ENCODE assay signal across 8 cellular contexts in genomic region chr15:73926191-73927002, GRCh38. TPM values are rescaled to one million over a fixed set of nuclear protein-coding genes. Genes with fewer than 3 reads are reported as not detected.
DNase-seq lines count a peak whose midpoint lies in the region; ATAC-seq and TF ChIP-seq lines count a peak whose summit lies in the region.

Gene LOXL1, plus strand, starts transcription at chr15:73926462. Its CDS starts 322 bp downstream, at chr15:73926784.

- 1% methylated on average over 48 of the region's 48 CpGs for WGBS in ectodermal cell, 2 experiments
- 33% methylated on average over 2 of the region's 48 CpGs for WGBS in right lobe of liver (ENCODE audit: insufficient coverage, low coverage, low lambda C conversion rate, missing lambda C conversion rate)

- peak within 1 kb of the TSS; percentile 57 to 82 (median 72) for H3K27ac ChIP-seq in Peyer's patch
- peak within 1 kb of the TSS; percentile 38 for H3K27ac ChIP-seq in ectodermal cell (ENCODE audit: insufficient read depth, low read depth, low read length, poor library complexity, severe bottlenecking)
- no peak within 1 kb of the TSS for H3K27ac ChIP-seq in right lobe of liver

- H3K4me3 ChIP-seq in Peyer's patch (peak within 1 kb of the TSS; percentile 44 to 78 (median 69)), ectodermal cell (ENCODE audit: insufficient read depth, low read depth, low read length) (peak within 1 kb of the TSS; percentile 62), right lobe of liver (peak within 1 kb of the TSS; percentile 28 to 38 (median 34))

- H3K4me3 Mint-ChIP-seq in activated T-cell treated with anti-CD3 and anti-CD28 coated beads, Interleukin-2, amount 50 U/mL, for 4 hours: peak within 1 kb of the TSS; percentile 68

- no peaks in the 10 kb centered on the region for H3K36me3 Mint-ChIP-seq in activated T-cell treated with anti-CD3 and anti-CD28 coated beads, Interleukin-2, amount 50 U/mL, for 4 hours (ENCODE audit: insufficient read depth)

- H3K4me1 Mint-ChIP-seq in activated T-cell treated with anti-CD3 and anti-CD28 coated beads, Interleukin-2, amount 50 U/mL, for 4 hours (ENCODE audit: low read depth): peaks cover 38% of the 10 kb centered on the region

- H3K9me3 ChIP-seq in Peyer's patch (peaks cover 0 to 3% (median 0%) of the 10 kb centered on the region in 4 donors), ectodermal cell (ENCODE audit: control insufficient read depth, low read length) (no peaks in the 10 kb centered on the region), right lobe of liver (no peaks in the 10 kb centered on the region)

- ATAC-seq in activated T-cell treated with anti-CD3 and anti-CD28 coated beads, Interleukin-2, amount 50 U/mL, for 4 hours: no peak
- peak; percentile 17 to 31 (median 26) for ATAC-seq in right lobe of liver

- DNase-seq in activated T-cell treated with anti-CD3 and anti-CD28 coated beads, Interleukin-2, amount 50 U/mL, for 4 hours: no peak
- DNase-seq in activated T-cell treated with anti-CD3 and anti-CD28 coated beads for 4 hours (no peak), Peyer's patch (peak in 2 of 3 donors; percentile 67 to 69), right lobe of liver (peak in 2 of 3 donors; percentile 33 to 58), stromal cell of bone marrow (ENCODE audit: low read depth) (peak; percentile 83), SIG-M5 (lab: John Stamatoyannopoulos, UW) (no peak), erythroblast (lab: John Stamatoyannopoulos, UW) (no peak)

- no peaks in the 10 kb centered on the region for H3K36me3 ChIP-seq in Peyer's patch
- H3K36me3 ChIP-seq in ectodermal cell (ENCODE audit: control insufficient read depth, insufficient read depth, low read length): no peaks in the 10 kb centered on the region
- H3K36me3 ChIP-seq in right lobe of liver: no peaks in the 10 kb centered on the region

- intact Hi-C loops in right lobe of liver (cut with DNase I): no loop called here

- peaks cover 0 to 74% (median 10%) of the 10 kb centered on the region in 4 donors for H3K4me1 ChIP-seq in Peyer's patch
- peaks cover 66% of the 10 kb centered on the region for H3K4me1 ChIP-seq in ectodermal cell (ENCODE audit: control insufficient read depth, insufficient read depth, low read length)
- no peaks in the 10 kb centered on the region for H3K4me1 ChIP-seq in right lobe of liver

- TF ChIP-seq CTCF in Peyer's patch (IDR thresholded peaks at IDR 0.05) (no peak), right lobe of liver (IDR thresholded peaks at IDR 0.05) (no peak)

- H3K27me3 ChIP-seq in Peyer's patch (no peaks in the 10 kb centered on the region), ectodermal cell (ENCODE audit: control insufficient read depth, insufficient read depth, low read length, poor library complexity, severe bottlenecking) (peaks cover 17% of the 10 kb centered on the region), right lobe of liver (peaks cover 0 to 7% of the 10 kb centered on the region in 2 donors)

- H3K27me3 Mint-ChIP-seq in activated T-cell treated with anti-CD3 and anti-CD28 coated beads, Interleukin-2, amount 50 U/mL, for 4 hours (ENCODE audit: low read depth): peaks cover 2% of the 10 kb centered on the region

- TF ChIP-seq POLR2A in Peyer's patch (IDR thresholded peaks at IDR 0.05): no peak
- TF ChIP-seq POLR2A in right lobe of liver (IDR thresholded peaks at IDR 0.05): peak; percentile 41
- TF ChIP-seq POLR2A in erythroblast (IDR thresholded peaks at IDR 0.05; ENCODE audit: low read length): no peak

- H3K9me3 Mint-ChIP-seq in activated T-cell treated with anti-CD3 and anti-CD28 coated beads, Interleukin-2, amount 50 U/mL, for 4 hours: no peaks in the 10 kb centered on the region

RNA-seq across cellular contexts. Expression of gene LOXL1, which starts in this region (rescaled TPM):
- total RNA-seq in activated T-cell treated with anti-CD3 and anti-CD28 coated beads, Interleukin-2, amount 50 U/mL, for 4 hours: 1 to 10 TPM in 1 of 3 donors, under 1 TPM in 2; 0.65 to 1.2 (median 0.81) TPM
- total RNA-seq in Peyer's patch (1 to 10 TPM; 1.8 to 8.3 (median 5.4) TPM), right lobe of liver (1 to 10 TPM in 3 of 6 experiments, under 1 TPM in 3; 0.29 to 2.3 (median 0.83) TPM)
- 54.2 TPM for polyA plus RNA-seq in ectodermal cell (2013, experiment 1 of 4)
- polyA plus RNA-seq in ectodermal cell (2013, experiment 2 of 4): 44.3 TPM
- 38.8 TPM for polyA plus RNA-seq in ectodermal cell (2013, experiment 3 of 4)
- polyA plus RNA-seq in ectodermal cell (2013, experiment 4 of 4): 39.2 TPM

Comparison
In these comparisons a context has a peak if more than half of its experiments do, and no peak if none do; other contexts are left out.
1. ATAC-seq: peak in right lobe of liver (4 of 4); none in activated T-cell treated with anti-CD3 and anti-CD28 coated beads, Interleukin-2, amount 50 U/mL, for 4 hours (0 of 2).
2. DNase-seq: peak in Peyer's patch (2 of 3), right lobe of liver (2 of 3) and stromal cell of bone marrow (single experiment); none in activated T-cell treated with anti-CD3 and anti-CD28 coated beads, Interleukin-2, amount 50 U/mL, for 4 hours (single experiment), activated T-cell treated with anti-CD3 and anti-CD28 coated beads for 4 hours (single experiment), SIG-M5 (single experiment) and erythroblast (0 of 2).
3. H3K27ac ChIP-seq: peak in Peyer's patch (4 of 4) and ectodermal cell (single experiment); none in right lobe of liver (0 of 3).
4. Peak in every context shown above with its lines, with median percentiles within 50 percentile points of each other: H3K4me3 ChIP-seq.